ENCODE assay signal across 18 cellular contexts in the genomic region with DNA sequence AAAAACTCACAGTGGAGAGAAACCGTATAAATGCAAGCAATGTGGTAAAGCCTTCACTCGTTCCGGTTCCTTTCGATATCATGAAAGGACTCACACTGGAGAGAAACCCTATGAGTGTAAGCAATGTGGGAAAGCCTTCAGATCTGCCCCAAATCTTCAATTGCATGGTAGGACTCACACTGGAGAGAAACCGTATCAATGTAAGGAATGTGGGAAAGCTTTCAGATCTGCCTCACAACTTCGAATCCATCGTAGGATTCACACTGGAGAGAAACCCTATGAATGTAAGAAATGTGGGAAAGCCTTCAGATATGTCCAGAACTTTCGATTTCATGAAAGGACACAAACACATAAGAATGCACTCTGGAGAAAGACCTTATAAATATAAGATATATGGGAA. TPM values are rescaled to one million over a fixed set of nuclear protein-coding genes. Genes with fewer than 3 reads are reported as not detected.
DNase-seq lines count a peak whose midpoint lies in the region; ATAC-seq, FAIRE-seq and TF ChIP-seq lines count a peak whose summit lies in the region.
"Had no signal": no experiment of that assay in that cellular context is flagged by ENCODE, and none has a peak within 500 bp of the region (broad histone marks: within the 10 kb centered on the region; RNA-seq: fewer than 3 reads in every experiment).

No MANE protein-coding gene starts in this region.

- no peak overlapping the region for H3K9ac ChIP-seq in HepG2 (ENCODE audit: insufficient read depth, low read depth, low read length)
- no peak overlapping the region for H3K9ac ChIP-seq in K562 (ENCODE audit: insufficient read depth in 1 of 2, low read depth in 2 of 2, low read length in 2 of 2)
- no peak overlapping the region for H3K9ac ChIP-seq in subcutaneous abdominal adipose tissue (ENCODE audit: low read length in 5 of 5)

- TF ChIP-seq RAD21 in HepG2 (CRISPR knock-in tag; IDR thresholded peaks at IDR 0.05) (no peak), K562 (CRISPR knock-in tag; conservative IDR thresholded peaks at IDR 0.05 in 1 of 2, IDR thresholded peaks at IDR 0.05 in 1 of 2) (no peak)

- H3K36me3 ChIP-seq in HepG2 (replicated peaks in 1 of 2; ENCODE audit: control insufficient read depth in 1 of 2, insufficient read depth in 2 of 2, low read length in 2 of 2) (peaks cover 0 to 9% of the 10 kb centered on the region in 2 experiments; a peak in 3 of 5 replicates), right lobe of liver (peaks cover 0 to 9% (median 0%) of the 10 kb centered on the region in 4 donors), K562 (ENCODE audit: control insufficient read depth, insufficient read depth, low read length) (no peaks in the 10 kb centered on the region), subcutaneous abdominal adipose tissue (ENCODE audit: control insufficient read depth in 5 of 5, insufficient read depth in 5 of 5, low read length in 5 of 5) (peaks cover 8 to 18% (median 17%) of the 10 kb centered on the region in 5 donors), BE2C (peaks cover 21% of the 10 kb centered on the region)

- CTCF ChIA-PET in HepG2 (lab: Yijun Ruan, JAX; ENCODE audit: low intra/inter-chr PET ratio, low total read pairs) (no interaction called here), K562 (lab: Yijun Ruan, JAX; ENCODE audit: low intra/inter-chr PET ratio) (no interaction called here)

- FAIRE-seq in HepG2 (lab: Jason Lieb, UNC), result no peak
- no peak for FAIRE-seq in K562 (lab: Jason Lieb, UNC)
- FAIRE-seq: A204.1, G401.6 had no signal

- H3K4me2 ChIP-seq in HepG2 (ENCODE audit: low read depth, low read length) (no peak overlapping the region), K562 (ENCODE audit: insufficient read depth, low read length) (no peak overlapping the region)
- H3K4me2 ChIP-seq: GM23338 had no signal

- H3K27me3 ChIP-seq in HepG2 (ENCODE audit: control insufficient read depth in 1 of 2, insufficient read depth in 2 of 2, low read length in 2 of 2), result no peaks in the 10 kb centered on the region
- no peaks in the 10 kb centered on the region for H3K27me3 ChIP-seq in right lobe of liver
- peaks cover 2 to 9% of the 10 kb centered on the region in 2 experiments; a peak in 3 of 5 replicates for H3K27me3 ChIP-seq in K562 (ENCODE audit: control insufficient read depth in 2 of 2, insufficient read depth in 2 of 2, low read length in 2 of 2)
- no peaks in the 10 kb centered on the region for H3K27me3 ChIP-seq in subcutaneous abdominal adipose tissue (ENCODE audit: control insufficient read depth in 5 of 5, insufficient read depth in 4 of 5, low read length in 5 of 5)
- H3K27me3 ChIP-seq in BE2C, result no peaks in the 10 kb centered on the region

- 82% methylated on average over 8 of the region's 8 CpGs for WGBS in HepG2 (ENCODE audit: low lambda C conversion rate)
- 99% methylated on average over 8 of the region's 8 CpGs for WGBS in right lobe of liver (ENCODE audit: insufficient coverage, low coverage, low lambda C conversion rate, missing lambda C conversion rate)
- under 1% methylated on average over 8 of the region's 8 CpGs for WGBS in K562 (ENCODE audit: insufficient coverage, low coverage, missing lambda C conversion rate)

- H3K4me1 ChIP-seq in HepG2 (ENCODE audit: insufficient read depth, low read length), result peaks cover 28% of the 10 kb centered on the region
- no peaks in the 10 kb centered on the region for H3K4me1 ChIP-seq in right lobe of liver
- H3K4me1 ChIP-seq in K562 (replicated peaks in 1 of 2; ENCODE audit: control insufficient read depth in 2 of 2, insufficient read depth in 2 of 2, low read length in 2 of 2), result no peaks in the 10 kb centered on the region
- H3K4me1 ChIP-seq in subcutaneous abdominal adipose tissue (ENCODE audit: control insufficient read depth in 5 of 5, insufficient read depth in 5 of 5, low read length in 5 of 5), result no peaks in the 10 kb centered on the region
- H3K4me1 ChIP-seq in BE2C, result no peaks in the 10 kb centered on the region
- H3K4me1 ChIP-seq: Caco-2 had no signal

- no peak for ATAC-seq in HepG2
- no peak for ATAC-seq in right lobe of liver
- ATAC-seq in K562, result no peak
- ATAC-seq in HG03439 (IDR thresholded peaks at IDR 0.05; ENCODE audit: unreplicated experiment), result no peak
- ATAC-seq: CD8-positive, alpha-beta T cell; GM23338; HCT116 had no signal

- H3K79me2 ChIP-seq in HepG2 (ENCODE audit: insufficient read depth, low read length) (no peaks in the 10 kb centered on the region), K562 (ENCODE audit: control insufficient read depth, insufficient read depth, low read length) (no peaks in the 10 kb centered on the region)

- H3K27ac ChIP-seq in HepG2 (ENCODE audit: extremely low read length, insufficient read depth, low read length) (peak overlapping the region; percentile 43), right lobe of liver (no peak overlapping the region), K562 (ENCODE audit: extremely low read depth, low read depth, low read length) (no peak overlapping the region), subcutaneous abdominal adipose tissue (ENCODE audit: low read depth, low read length) (no peak overlapping the region)
- H3K27ac ChIP-seq: 22Rv1, C4-2B had no signal

- no peaks in the 10 kb centered on the region for H3K9me3 ChIP-seq in HepG2 (ENCODE audit: low read length)
- H3K9me3 ChIP-seq in right lobe of liver, result peaks cover 0 to 34% (median 6%) of the 10 kb centered on the region in 4 donors
- H3K9me3 ChIP-seq in K562 (replicated peaks; ENCODE audit: control insufficient read depth, insufficient read depth, low read depth, low read length), result peaks cover 8% of the 10 kb centered on the region
- peaks cover 23 to 47% (median 28%) of the 10 kb centered on the region in 5 donors for H3K9me3 ChIP-seq in subcutaneous abdominal adipose tissue (ENCODE audit: control insufficient read depth in 5 of 5, low read length in 5 of 5)
- peaks cover 8% of the 10 kb centered on the region for H3K9me3 ChIP-seq in BE2C

- TF ChIP-seq EP300 in HepG2 (IDR thresholded peaks at IDR 0.05; ENCODE audit: low read depth in 2 of 2, low read length in 2 of 2), result no peak
- TF ChIP-seq EP300 in HepG2 (CRISPR knock-in tag; IDR thresholded peaks at IDR 0.05; ENCODE audit: borderline replicate concordance), result no peak
- TF ChIP-seq EP300 in K562 (IDR thresholded peaks at IDR 0.05; ENCODE audit: low read length), result no peak

- in situ Hi-C loops in HepG2 (cut with HindIII; ENCODE audit: extremely low pct_ligation_motif_present, low pct_unique_long_range_greater_than_20kb) (no loop called here), K562 (cut with MboI) (no loop called here)

- POLR2A ChIA-PET in HepG2 (lab: Yijun Ruan, JAX), result no interaction called here
- POLR2A ChIA-PET in K562 (lab: Yijun Ruan, JAX), result no interaction called here

- H2AFZ ChIP-seq in HepG2 (ENCODE audit: low read length) (no peak overlapping the region), K562 (ENCODE audit: low read depth, low read length) (no peak overlapping the region)
- H2AFZ ChIP-seq: GM23338 had no signal

- DNase-seq in HepG2 (ENCODE audit: low spot score), result no peak
- DNase-seq in right lobe of liver, result no peak
- DNase-seq in K562 (ENCODE audit: extremely low read depth in 1 of 4, low spot score in 3 of 4), result no peak
- no peak for DNase-seq in BE2C
- DNase-seq: Caco-2; CD4-positive, CD25-positive, alpha-beta regulatory T cell; CD8-positive, alpha-beta T cell; DMS153; DND-41; H9 had no signal

- TF ChIP-seq POLR2A in HepG2 (IDR thresholded peaks at IDR 0.05; ENCODE audit: insufficient read depth in 1 of 2, low read depth in 2 of 2, low read length in 2 of 2) (no peak), right lobe of liver (IDR thresholded peaks at IDR 0.05) (no peak), K562 (conservative IDR thresholded peaks at IDR 0.05) (no peak)

- no peak overlapping the region for H3K4me3 ChIP-seq in HepG2 (replicated peaks in 1 of 3; ENCODE audit: insufficient read depth in 1 of 3, low read depth in 2 of 3, low read length in 3 of 3)
- no peak overlapping the region for H3K4me3 ChIP-seq in right lobe of liver
- H3K4me3 ChIP-seq in K562, result no peak overlapping the region
- peak overlapping the region in 3 of 5 donors; percentile 8 to 31 (median 11) for H3K4me3 ChIP-seq in subcutaneous abdominal adipose tissue (ENCODE audit: low read depth in 1 of 5, low read length in 5 of 5)
- no peak overlapping the region for H3K4me3 ChIP-seq in BE2C (ENCODE audit: low read depth, low read length)
- H3K4me3 ChIP-seq: GM23338 had no signal

- no peaks in the 10 kb centered on the region for H4K20me1 ChIP-seq in HepG2 (ENCODE audit: insufficient read depth, low read length)
- H4K20me1 ChIP-seq in K562 (replicated peaks; ENCODE audit: control insufficient read depth, insufficient read depth, low read length), result no peaks in the 10 kb centered on the region

- BruUV-seq in HepG2 (replicated peaks; lab: Mats Ljungman, UMichigan) (no TSS peak), K562 (replicated peaks; lab: Mats Ljungman, UMichigan) (no TSS peak)

- TF ChIP-seq CTCF in HepG2 (CRISPR knock-in tag; IDR thresholded peaks at IDR 0.05) (no peak), right lobe of liver (IDR thresholded peaks at IDR 0.05) (no peak), K562 (IDR thresholded peaks at IDR 0.05 in 2 of 3, conservative IDR thresholded peaks at IDR 0.05 in 1 of 3; ENCODE audit: insufficient read depth in 2 of 3, low read depth in 1 of 3, low read length in 3 of 3) (no peak), BE2C (IDR thresholded peaks at IDR 0.05; ENCODE audit: low read depth, low read length) (no peak)

- intact Hi-C loops in HepG2 (cut with micrococcal nuclease; ENCODE audit: unreplicated experiment) (no loop called here), right lobe of liver (cut with DNase I) (no loop called here), K562 (cut with micrococcal nuclease) (no loop called here)

- no peaks in the 10 kb centered on the region for H3K9me1 ChIP-seq in K562 (ENCODE audit: control insufficient read depth, insufficient read depth, low read length)

RNA-seq across cellular contexts. Expression of gene ZNF69, which starts 19.4 kb away (rescaled TPM):
- total RNA-seq in HepG2 (2016; rRNA removed; fragmentation: Illumina TruSeq; extraction: Trizol), result 21.0 and 35.5 TPM in 2 replicates
- 5.9 and 6.2 TPM in 2 replicates for total RNA-seq in HepG2 (2016; cell fraction: cytosol; rRNA removed; fragmentation: Illumina TruSeq; extraction: Trizol; ENCODE audit: low read depth)
- total RNA-seq in HepG2 (2016; cell fraction: insoluble cytoplasmic fraction; rRNA removed; fragmentation: Illumina TruSeq; extraction: Trizol), result 20.7 and 33.8 TPM in 2 replicates
- total RNA-seq in HepG2 (2016; cell fraction: membrane; rRNA removed; fragmentation: Illumina TruSeq; extraction: Trizol), result 11.2 and 12.9 TPM in 2 replicates
- 20.8 and 24.9 TPM in 2 replicates for total RNA-seq in HepG2 (2016; cell fraction: nucleus; rRNA removed; fragmentation: Illumina TruSeq; extraction: Trizol)
- polyA plus RNA-seq in HepG2 (2011; rRNA removed), result 8.5 and 9.6 TPM in 2 replicates
- polyA plus RNA-seq in HepG2 (2011; cell fraction: cytosol; rRNA removed), result 5.9 and 8.3 TPM in 2 replicates
- polyA plus RNA-seq in HepG2 (2011; cell fraction: nucleus; rRNA removed), result 8.8 and 12.0 TPM in 2 replicates
- 7.2 and 8.5 TPM in 2 replicates for polyA plus RNA-seq in HepG2 (2012)
- 3.0 and 3.6 TPM in 2 replicates for polyA plus RNA-seq in HepG2 (2016; cell fraction: cytosol; fragmentation: Illumina TruSeq; extraction: Trizol; ENCODE audit: low read depth)
- 13.0 and 13.9 TPM in 2 replicates for polyA plus RNA-seq in HepG2 (2016; cell fraction: insoluble cytoplasmic fraction; fragmentation: Illumina TruSeq; extraction: Trizol; ENCODE audit: low read depth)
- polyA plus RNA-seq in HepG2 (2016; cell fraction: membrane; fragmentation: Illumina TruSeq; extraction: Trizol; ENCODE audit: low read depth), result 4.0 and 4.6 TPM in 2 replicates
- 42.0 and 46.3 TPM in 2 replicates for polyA plus RNA-seq in HepG2 (2016; cell fraction: nucleus; fragmentation: Illumina TruSeq; extraction: Trizol; ENCODE audit: insufficient read depth, low read depth)
- polyA minus RNA-seq in HepG2 (2011; rRNA and poly(A)+ RNA removed; ENCODE audit: low replicate concordance), result 8.7 TPM in 1 of 2 replicates, not detected in the other
- 16.4 and 17.4 TPM in 2 replicates for polyA minus RNA-seq in HepG2 (2011; cell fraction: cytosol; rRNA and poly(A)+ RNA removed)
- polyA minus RNA-seq in HepG2 (2011; cell fraction: nucleus; rRNA and poly(A)+ RNA removed), result 40.6 and 49.9 TPM in 2 replicates
- 1 to 10 TPM; 6.1 to 10.0 (median 9.2) TPM for total RNA-seq in right lobe of liver
- 6.6 and 20.9 TPM in 2 replicates for total RNA-seq in K562 (2011; cell fraction: chromatin; rRNA removed; ENCODE audit: low replicate concordance)
- 4.0 and 7.0 TPM in 2 replicates for total RNA-seq in K562 (2011; cell fraction: nucleolus; rRNA removed)
- total RNA-seq in K562 (2011; cell fraction: nucleoplasm; rRNA removed), result 8.7 and 10.8 TPM in 2 replicates
- total RNA-seq in K562 (2014; rRNA removed), result 2.2 and 2.3 TPM in 2 replicates
- total RNA-seq in K562 (2014; rRNA removed; fragmentation: Illumina TruSeq; extraction: Trizol), result 5.0 and 5.4 TPM in 2 replicates
- 4.6 and 5.4 TPM in 2 replicates for total RNA-seq in K562 (2015; rRNA removed; fragmentation: Illumina TruSeq; extraction: Trizol)
- total RNA-seq in K562 (2021), result 2.6 and 4.1 TPM in 2 replicates
- 2.8 and 3.6 TPM in 2 replicates for polyA plus RNA-seq in K562 (2011; rRNA removed)
- 2.0 and 2.1 TPM in 2 replicates for polyA plus RNA-seq in K562 (2011; cell fraction: cytosol; rRNA removed)
- polyA plus RNA-seq in K562 (2011; cell fraction: nucleus; rRNA removed), result 2.1 and 2.9 TPM in 2 replicates
- 2.9 and 3.2 TPM in 2 replicates for polyA plus RNA-seq in K562 (2012)
- 2.5 and 3.3 TPM in 2 replicates for polyA plus RNA-seq in K562 (2014; fragmentation: Illumina TruSeq; extraction: Trizol)
- 1 to 10 TPM; 3.5 to 4.8 TPM for polyA plus RNA-seq in K562 (2014; fragmentation: Nextera tagmentation; extraction: Ambion mirVana)
- 1.4 and 5.4 TPM in 2 replicates for polyA plus RNA-seq in K562 (2014; rRNA removed)
- polyA minus RNA-seq in K562 (2011; rRNA and poly(A)+ RNA removed), result 7.5 and 13.9 TPM in 2 replicates
- polyA minus RNA-seq in K562 (2011; cell fraction: cytosol; rRNA and poly(A)+ RNA removed), result 3.0 and 3.8 TPM in 2 replicates
- 3.5 and 7.0 TPM in 2 replicates for polyA minus RNA-seq in K562 (2011; cell fraction: nucleus; rRNA and poly(A)+ RNA removed)
- polyA plus RNA-seq in BE2C (2012; ENCODE audit: insufficient read depth, insufficient read length, low read depth), result 1.8 TPM

RNA-seq across cellular contexts. Expression of gene ZNF439, which starts 19.7 kb away (rescaled TPM):
- total RNA-seq in HepG2 (2016; rRNA removed; fragmentation: Illumina TruSeq; extraction: Trizol) (3.9 and 4.9 TPM in 2 replicates), right lobe of liver (1 to 10 TPM in 2 of 6 experiments, under 1 TPM in 4; 0.43 to 1.3 (median 0.66) TPM), K562 (2014; rRNA removed) (0.18 TPM in 1 of 2 replicates, not detected in the other), K562 (2014; rRNA removed; fragmentation: Illumina TruSeq; extraction: Trizol) (0.11 and 0.13 TPM in 2 replicates), K562 (2015; rRNA removed; fragmentation: Illumina TruSeq; extraction: Trizol) (not detected in 2 replicates), K562 (2021) (0.11 TPM in 2 replicates)
- total RNA-seq in HepG2 (2016; cell fraction: cytosol; rRNA removed; fragmentation: Illumina TruSeq; extraction: Trizol; ENCODE audit: low read depth), result 0.35 and 0.51 TPM in 2 replicates
- total RNA-seq in HepG2 (2016; cell fraction: insoluble cytoplasmic fraction; rRNA removed; fragmentation: Illumina TruSeq; extraction: Trizol), result 4.1 and 5.3 TPM in 2 replicates
- total RNA-seq in HepG2 (2016; cell fraction: membrane; rRNA removed; fragmentation: Illumina TruSeq; extraction: Trizol), result 1.8 and 2.1 TPM in 2 replicates
- 4.0 and 6.3 TPM in 2 replicates for total RNA-seq in HepG2 (2016; cell fraction: nucleus; rRNA removed; fragmentation: Illumina TruSeq; extraction: Trizol)
- polyA plus RNA-seq in HepG2 (2011; rRNA removed) (2.9 TPM in 2 replicates), K562 (2011; rRNA removed) (0.10 and 0.16 TPM in 2 replicates), K562 (2014; fragmentation: Illumina TruSeq; extraction: Trizol) (0.07 TPM in 1 of 2 replicates, not detected in the other), K562 (2014; fragmentation: Nextera tagmentation; extraction: Ambion mirVana) (under 1 TPM in 1 of 2 experiments, not detected in 1; 0.04 TPM), K562 (2014; rRNA removed) (not detected in 2 replicates)
- polyA plus RNA-seq in HepG2 (2011; cell fraction: cytosol; rRNA removed), result 1.0 and 1.2 TPM in 2 replicates
- 4.4 and 5.2 TPM in 2 replicates for polyA plus RNA-seq in HepG2 (2011; cell fraction: nucleus; rRNA removed)
- polyA plus RNA-seq in HepG2 (2012), result 1.4 and 1.7 TPM in 2 replicates
- polyA plus RNA-seq in HepG2 (2016; cell fraction: cytosol; fragmentation: Illumina TruSeq; extraction: Trizol; ENCODE audit: low read depth), result 0.07 and 0.20 TPM in 2 replicates
- 2.5 and 2.9 TPM in 2 replicates for polyA plus RNA-seq in HepG2 (2016; cell fraction: insoluble cytoplasmic fraction; fragmentation: Illumina TruSeq; extraction: Trizol; ENCODE audit: low read depth)
- polyA plus RNA-seq in HepG2 (2016; cell fraction: membrane; fragmentation: Illumina TruSeq; extraction: Trizol; ENCODE audit: low read depth), result 0.22 and 0.44 TPM in 2 replicates
- polyA plus RNA-seq in HepG2 (2016; cell fraction: nucleus; fragmentation: Illumina TruSeq; extraction: Trizol; ENCODE audit: insufficient read depth, low read depth), result 11.0 and 11.8 TPM in 2 replicates
- 1.3 TPM in 1 of 2 replicates, not detected in the other for polyA minus RNA-seq in HepG2 (2011; rRNA and poly(A)+ RNA removed; ENCODE audit: low replicate concordance)
- polyA minus RNA-seq in HepG2 (2011; cell fraction: cytosol; rRNA and poly(A)+ RNA removed), result 2.0 and 2.6 TPM in 2 replicates
- 8.4 and 9.6 TPM in 2 replicates for polyA minus RNA-seq in HepG2 (2011; cell fraction: nucleus; rRNA and poly(A)+ RNA removed)
- 0.30 and 0.46 TPM in 2 replicates for total RNA-seq in K562 (2011; cell fraction: chromatin; rRNA removed; ENCODE audit: low replicate concordance)
- 0.17 and 0.26 TPM in 2 replicates for total RNA-seq in K562 (2011; cell fraction: nucleolus; rRNA removed)
- total RNA-seq in K562 (2011; cell fraction: nucleoplasm; rRNA removed), result 0.29 and 0.46 TPM in 2 replicates
- polyA plus RNA-seq in K562 (2011; cell fraction: cytosol; rRNA removed), result not detected in 2 replicates
- polyA plus RNA-seq in K562 (2011; cell fraction: nucleus; rRNA removed), result 0.06 and 0.11 TPM in 2 replicates
- 0.04 and 0.07 TPM in 2 replicates for polyA plus RNA-seq in K562 (2012)
- polyA minus RNA-seq in K562 (2011; rRNA and poly(A)+ RNA removed), result 0.07 and 0.33 TPM in 2 replicates
- not detected in 2 replicates for polyA minus RNA-seq in K562 (2011; cell fraction: cytosol; rRNA and poly(A)+ RNA removed)
- not detected in 2 replicates for polyA minus RNA-seq in K562 (2011; cell fraction: nucleus; rRNA and poly(A)+ RNA removed)
- 5.8 TPM for polyA plus RNA-seq in BE2C (2012; ENCODE audit: insufficient read depth, insufficient read length, low read depth)

RNA-seq across cellular contexts. Expression of gene ZNF440, which starts 54.1 kb away (rescaled TPM):
- total RNA-seq in HepG2 (2016; rRNA removed; fragmentation: Illumina TruSeq; extraction: Trizol) (12.4 and 16.8 TPM in 2 replicates), right lobe of liver (1 to 10 TPM; 2.0 to 5.6 (median 3.7) TPM), K562 (2014; rRNA removed) (13.4 and 18.1 TPM in 2 replicates), K562 (2014; rRNA removed; fragmentation: Illumina TruSeq; extraction: Trizol) (32.6 and 36.4 TPM in 2 replicates), K562 (2015; rRNA removed; fragmentation: Illumina TruSeq; extraction: Trizol) (25.3 and 26.9 TPM in 2 replicates), K562 (2021) (19.1 and 19.3 TPM in 2 replicates)
- total RNA-seq in HepG2 (2016; cell fraction: cytosol; rRNA removed; fragmentation: Illumina TruSeq; extraction: Trizol; ENCODE audit: low read depth), result 0.81 and 1.3 TPM in 2 replicates
- 12.1 and 13.4 TPM in 2 replicates for total RNA-seq in HepG2 (2016; cell fraction: insoluble cytoplasmic fraction; rRNA removed; fragmentation: Illumina TruSeq; extraction: Trizol)
- total RNA-seq in HepG2 (2016; cell fraction: membrane; rRNA removed; fragmentation: Illumina TruSeq; extraction: Trizol), result 3.4 and 4.6 TPM in 2 replicates
- total RNA-seq in HepG2 (2016; cell fraction: nucleus; rRNA removed; fragmentation: Illumina TruSeq; extraction: Trizol), result 13.2 and 14.6 TPM in 2 replicates
- polyA plus RNA-seq in HepG2 (2011; rRNA removed) (2.4 and 2.7 TPM in 2 replicates), K562 (2011; rRNA removed) (16.6 and 19.5 TPM in 2 replicates), K562 (2014; fragmentation: Illumina TruSeq; extraction: Trizol) (12.1 and 12.7 TPM in 2 replicates), K562 (2014; fragmentation: Nextera tagmentation; extraction: Ambion mirVana) (1 to 10 TPM; 5.9 to 6.1 TPM), K562 (2014; rRNA removed) (12.2 and 13.3 TPM in 2 replicates)
- 0.70 and 1.1 TPM in 2 replicates for polyA plus RNA-seq in HepG2 (2011; cell fraction: cytosol; rRNA removed)
- polyA plus RNA-seq in HepG2 (2011; cell fraction: nucleus; rRNA removed), result 3.5 and 3.9 TPM in 2 replicates
- polyA plus RNA-seq in HepG2 (2012), result 2.4 and 3.6 TPM in 2 replicates
- 0.32 and 0.45 TPM in 2 replicates for polyA plus RNA-seq in HepG2 (2016; cell fraction: cytosol; fragmentation: Illumina TruSeq; extraction: Trizol; ENCODE audit: low read depth)
- polyA plus RNA-seq in HepG2 (2016; cell fraction: insoluble cytoplasmic fraction; fragmentation: Illumina TruSeq; extraction: Trizol; ENCODE audit: low read depth), result 5.0 and 5.3 TPM in 2 replicates
- 0.68 and 0.85 TPM in 2 replicates for polyA plus RNA-seq in HepG2 (2016; cell fraction: membrane; fragmentation: Illumina TruSeq; extraction: Trizol; ENCODE audit: low read depth)
- 25.4 and 27.4 TPM in 2 replicates for polyA plus RNA-seq in HepG2 (2016; cell fraction: nucleus; fragmentation: Illumina TruSeq; extraction: Trizol; ENCODE audit: insufficient read depth, low read depth)
- 2.8 and 4.8 TPM in 2 replicates for polyA minus RNA-seq in HepG2 (2011; rRNA and poly(A)+ RNA removed; ENCODE audit: low replicate concordance)
- polyA minus RNA-seq in HepG2 (2011; cell fraction: cytosol; rRNA and poly(A)+ RNA removed), result 4.1 and 4.5 TPM in 2 replicates
- polyA minus RNA-seq in HepG2 (2011; cell fraction: nucleus; rRNA and poly(A)+ RNA removed), result 14.0 and 15.9 TPM in 2 replicates
- total RNA-seq in K562 (2011; cell fraction: chromatin; rRNA removed; ENCODE audit: low replicate concordance), result 40.8 and 110 TPM in 2 replicates
- 29.2 and 39.6 TPM in 2 replicates for total RNA-seq in K562 (2011; cell fraction: nucleolus; rRNA removed)
- 54.2 and 68.9 TPM in 2 replicates for total RNA-seq in K562 (2011; cell fraction: nucleoplasm; rRNA removed)
- polyA plus RNA-seq in K562 (2011; cell fraction: cytosol; rRNA removed), result 3.1 and 6.3 TPM in 2 replicates
- 18.1 and 18.4 TPM in 2 replicates for polyA plus RNA-seq in K562 (2011; cell fraction: nucleus; rRNA removed)
- polyA plus RNA-seq in K562 (2012), result 7.3 and 8.4 TPM in 2 replicates
- 38.9 and 51.8 TPM in 2 replicates for polyA minus RNA-seq in K562 (2011; rRNA and poly(A)+ RNA removed)
- polyA minus RNA-seq in K562 (2011; cell fraction: cytosol; rRNA and poly(A)+ RNA removed), result 20.8 and 30.1 TPM in 2 replicates
- polyA minus RNA-seq in K562 (2011; cell fraction: nucleus; rRNA and poly(A)+ RNA removed), result 12.4 and 22.0 TPM in 2 replicates
- 4.2 TPM for polyA plus RNA-seq in BE2C (2012; ENCODE audit: insufficient read depth, insufficient read length, low read depth)

RNA-seq across cellular contexts. Expression of gene ZNF700, which starts 56.7 kb away (rescaled TPM):
- 12.8 and 16.5 TPM in 2 replicates for total RNA-seq in HepG2 (2016; rRNA removed; fragmentation: Illumina TruSeq; extraction: Trizol)
- total RNA-seq in HepG2 (2016; cell fraction: cytosol; rRNA removed; fragmentation: Illumina TruSeq; extraction: Trizol; ENCODE audit: low read depth), result 1.8 and 2.2 TPM in 2 replicates
- 12.7 and 16.3 TPM in 2 replicates for total RNA-seq in HepG2 (2016; cell fraction: insoluble cytoplasmic fraction; rRNA removed; fragmentation: Illumina TruSeq; extraction: Trizol)
- total RNA-seq in HepG2 (2016; cell fraction: membrane; rRNA removed; fragmentation: Illumina TruSeq; extraction: Trizol), result 4.7 and 6.4 TPM in 2 replicates
- 12.4 and 15.3 TPM in 2 replicates for total RNA-seq in HepG2 (2016; cell fraction: nucleus; rRNA removed; fragmentation: Illumina TruSeq; extraction: Trizol)
- polyA plus RNA-seq in HepG2 (2011; rRNA removed), result 4.5 and 6.0 TPM in 2 replicates
- polyA plus RNA-seq in HepG2 (2011; cell fraction: cytosol; rRNA removed), result 1.4 and 2.3 TPM in 2 replicates
- polyA plus RNA-seq in HepG2 (2011; cell fraction: nucleus; rRNA removed), result 5.8 and 7.8 TPM in 2 replicates
- polyA plus RNA-seq in HepG2 (2012), result 4.5 and 5.9 TPM in 2 replicates
- 0.33 and 0.34 TPM in 2 replicates for polyA plus RNA-seq in HepG2 (2016; cell fraction: cytosol; fragmentation: Illumina TruSeq; extraction: Trizol; ENCODE audit: low read depth)
- polyA plus RNA-seq in HepG2 (2016; cell fraction: insoluble cytoplasmic fraction; fragmentation: Illumina TruSeq; extraction: Trizol; ENCODE audit: low read depth), result 7.7 and 8.5 TPM in 2 replicates
- polyA plus RNA-seq in HepG2 (2016; cell fraction: membrane; fragmentation: Illumina TruSeq; extraction: Trizol; ENCODE audit: low read depth), result 0.97 and 1.1 TPM in 2 replicates
- 42.0 and 43.2 TPM in 2 replicates for polyA plus RNA-seq in HepG2 (2016; cell fraction: nucleus; fragmentation: Illumina TruSeq; extraction: Trizol; ENCODE audit: insufficient read depth, low read depth)
- 1.4 and 2.1 TPM in 2 replicates for polyA minus RNA-seq in HepG2 (2011; rRNA and poly(A)+ RNA removed; ENCODE audit: low replicate concordance)
- polyA minus RNA-seq in HepG2 (2011; cell fraction: cytosol; rRNA and poly(A)+ RNA removed), result 4.2 and 5.5 TPM in 2 replicates
- polyA minus RNA-seq in HepG2 (2011; cell fraction: nucleus; rRNA and poly(A)+ RNA removed), result 8.4 and 11.4 TPM in 2 replicates
- total RNA-seq in right lobe of liver, result 1 to 10 TPM; 5.1 to 7.6 (median 5.5) TPM
- total RNA-seq in K562 (2011; cell fraction: chromatin; rRNA removed; ENCODE audit: low replicate concordance), result 20.3 and 84.4 TPM in 2 replicates
- 11.2 and 17.1 TPM in 2 replicates for total RNA-seq in K562 (2011; cell fraction: nucleolus; rRNA removed)
- total RNA-seq in K562 (2011; cell fraction: nucleoplasm; rRNA removed), result 20.5 and 24.1 TPM in 2 replicates
- 10.3 TPM in 2 replicates for total RNA-seq in K562 (2014; rRNA removed)
- 23.2 and 27.5 TPM in 2 replicates for total RNA-seq in K562 (2014; rRNA removed; fragmentation: Illumina TruSeq; extraction: Trizol)
- total RNA-seq in K562 (2015; rRNA removed; fragmentation: Illumina TruSeq; extraction: Trizol), result 18.9 and 19.0 TPM in 2 replicates
- total RNA-seq in K562 (2021), result 12.2 and 14.1 TPM in 2 replicates
- polyA plus RNA-seq in K562 (2011; rRNA removed), result 20.0 and 24.7 TPM in 2 replicates
- 2.3 and 5.6 TPM in 2 replicates for polyA plus RNA-seq in K562 (2011; cell fraction: cytosol; rRNA removed)
- 20.4 and 21.4 TPM in 2 replicates for polyA plus RNA-seq in K562 (2011; cell fraction: nucleus; rRNA removed)
- polyA plus RNA-seq in K562 (2012), result 7.9 and 10.1 TPM in 2 replicates
- polyA plus RNA-seq in K562 (2014; fragmentation: Illumina TruSeq; extraction: Trizol), result 12.7 and 13.3 TPM in 2 replicates
- 10 to 100 TPM; 11.5 to 13.3 TPM for polyA plus RNA-seq in K562 (2014; fragmentation: Nextera tagmentation; extraction: Ambion mirVana)
- polyA plus RNA-seq in K562 (2014; rRNA removed), result 11.5 and 15.3 TPM in 2 replicates
- polyA minus RNA-seq in K562 (2011; rRNA and poly(A)+ RNA removed), result 28.3 and 33.1 TPM in 2 replicates
- 8.1 TPM in 2 replicates for polyA minus RNA-seq in K562 (2011; cell fraction: cytosol; rRNA and poly(A)+ RNA removed)
- polyA minus RNA-seq in K562 (2011; cell fraction: nucleus; rRNA and poly(A)+ RNA removed), result 5.3 and 12.0 TPM in 2 replicates
- 3.8 TPM for polyA plus RNA-seq in BE2C (2012; ENCODE audit: insufficient read depth, insufficient read length, low read depth)

Comparison
In these comparisons a context has a peak if more than half of its experiments do, and no peak if none do; other contexts are left out.
1. H3K4me3 ChIP-seq: peak in subcutaneous abdominal adipose tissue (3 of 5); none in HepG2 (0 of 3), right lobe of liver (0 of 3), K562 (single experiment) and BE2C (single experiment).